Comparison of ENCODE assay signal across 8 cellular contexts in genomic region chr1:221440658-221441057, GRCh38.
DNase-seq lines count a peak whose midpoint lies in the region; ATAC-seq and TF ChIP-seq lines count a peak whose summit lies in the region.

No MANE protein-coding gene starts in this region.

- no peaks in the 10 kb centered on the region for H3K4me1 ChIP-seq in endodermal cell (ENCODE audit: control insufficient read depth, insufficient read depth, low read length)

- 80 to 92% methylated on average over 1 to 5 of the region's 5 CpGs for WGBS in endodermal cell (ENCODE audit: insufficient coverage in 1 of 2, insufficient read length in 1 of 2), 2 experiments

- intact Hi-C loops in Calu3 (cut with micrococcal nuclease; ENCODE audit: unreplicated experiment): no loop called here

- H3K4me3 ChIP-seq in endodermal cell (ENCODE audit: low read length): no peak overlapping the region

- peaks cover 6% of the 10 kb centered on the region for H3K36me3 Mint-ChIP-seq in Calu3 (ENCODE audit: insufficient read depth, unreplicated experiment)
- H3K36me3 Mint-ChIP-seq in endodermal cell (ENCODE audit: low read depth): peaks cover 2% of the 10 kb centered on the region
- H3K36me3 Mint-ChIP-seq in glutamatergic neuron (ENCODE audit: unreplicated experiment): no peaks in the 10 kb centered on the region

- H3K36me3 ChIP-seq in endodermal cell (ENCODE audit: control insufficient read depth, insufficient read depth, low read length): no peaks in the 10 kb centered on the region

- no peak overlapping the region for H3K9ac ChIP-seq in endodermal cell (ENCODE audit: extremely low read depth, low read length, poor library complexity, severe bottlenecking)

- H3K27me3 ChIP-seq in endodermal cell (ENCODE audit: control insufficient read depth, insufficient read depth, low read length, poor library complexity, severe bottlenecking): no peaks in the 10 kb centered on the region

- CTCF ChIA-PET in Calu3 (lab: Charles Lee): no interaction called here

- TSS peak; percentile 48 for BruUV-seq in Calu3 (replicated peaks; lab: Mats Ljungman, UMichigan)

- TF ChIP-seq CTCF in Calu3 (IDR thresholded peaks at IDR 0.05; ENCODE audit: unreplicated experiment) (no peak), endodermal cell (conservative IDR thresholded peaks at IDR 0.05) (peak; percentile 25), glutamatergic neuron (IDR thresholded peaks at IDR 0.05; ENCODE audit: partially characterized antibody, unreplicated experiment) (no peak)

- DNase-seq in Calu3 (peak; percentile 28), M059J (ENCODE audit: low read depth) (peak; percentile 51), endodermal cell (no peak), myocyte (ENCODE audit: low read depth) (peak; percentile 67), SK-N-DZ (ENCODE audit: low spot score) (no peak), glutamatergic neuron (no peak)

- H3K9me3 ChIP-seq in endodermal cell (ENCODE audit: control insufficient read depth, low read length): no peaks in the 10 kb centered on the region

- no peaks in the 10 kb centered on the region for H3K9me3 Mint-ChIP-seq in Calu3 (ENCODE audit: low read depth, unreplicated experiment)
- no peaks in the 10 kb centered on the region for H3K9me3 Mint-ChIP-seq in endodermal cell
- no peaks in the 10 kb centered on the region for H3K9me3 Mint-ChIP-seq in glutamatergic neuron (ENCODE audit: unreplicated experiment)

- ATAC-seq in GM18502 (IDR thresholded peaks at IDR 0.05; ENCODE audit: poor library complexity, unreplicated experiment) (no peak), HG02938 (IDR thresholded peaks at IDR 0.05; ENCODE audit: unreplicated experiment) (no peak)

- H3K27ac ChIP-seq in endodermal cell (ENCODE audit: low read depth, low read length): no peak overlapping the region

- peaks cover 41% of the 10 kb centered on the region for H3K4me1 Mint-ChIP-seq in Calu3 (ENCODE audit: low read depth, unreplicated experiment)
- peaks cover 20% of the 10 kb centered on the region for H3K4me1 Mint-ChIP-seq in endodermal cell
- H3K4me1 Mint-ChIP-seq in glutamatergic neuron (ENCODE audit: low read depth, unreplicated experiment): peaks cover 3% of the 10 kb centered on the region

- no peaks in the 10 kb centered on the region for H3K27me3 Mint-ChIP-seq in Calu3 (ENCODE audit: unreplicated experiment)
- H3K27me3 Mint-ChIP-seq in endodermal cell (ENCODE audit: insufficient read depth): no peaks in the 10 kb centered on the region
- H3K27me3 Mint-ChIP-seq in glutamatergic neuron (ENCODE audit: unreplicated experiment): no peaks in the 10 kb centered on the region

- H3K4me3 Mint-ChIP-seq in Calu3 (ENCODE audit: low read depth, unreplicated experiment) (peak overlapping the region; percentile 32), endodermal cell (no peak overlapping the region), glutamatergic neuron (ENCODE audit: unreplicated experiment) (no peak overlapping the region)

- H3K27ac Mint-ChIP-seq in Calu3 (ENCODE audit: unreplicated experiment) (peak overlapping the region; percentile 89), endodermal cell (no peak overlapping the region), glutamatergic neuron (ENCODE audit: unreplicated experiment) (no peak overlapping the region)

Comparison
In these comparisons a context has a peak if more than half of its experiments do, and no peak if none do; other contexts are left out.
1. DNase-seq: peak in Calu3 (single experiment), M059J (single experiment) and myocyte (single experiment); none in endodermal cell (single experiment), SK-N-DZ (single experiment) and glutamatergic neuron (single experiment).